Comparison of ENCODE assay signal across 35 cellular contexts in the genomic region with DNA sequence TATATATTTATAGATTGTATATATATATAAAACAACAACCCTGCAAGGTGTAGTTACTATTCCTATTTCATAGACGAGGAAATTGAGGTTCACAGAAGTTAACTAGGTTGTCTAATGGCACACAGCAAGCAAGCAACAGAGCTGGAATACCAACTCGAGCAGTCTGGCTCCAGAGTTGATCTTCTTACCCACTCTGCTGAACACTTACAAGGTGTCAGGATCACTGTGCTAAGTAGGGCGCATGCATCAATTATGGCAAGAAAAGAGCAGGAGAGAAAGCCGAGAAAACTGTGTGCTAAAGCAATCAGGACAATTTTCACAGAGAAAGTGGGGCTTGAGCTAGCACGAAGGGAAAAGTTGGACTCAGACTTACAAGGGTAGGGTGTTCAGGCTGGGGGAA. TPM values are rescaled to one million over a fixed set of nuclear protein-coding genes. Genes with fewer than 3 reads are reported as not detected.
"Had no signal": no experiment of that assay in that cellular context is flagged by ENCODE, and none has a peak within 500 bp of the region (broad histone marks: within the 10 kb centered on the region; RNA-seq: fewer than 3 reads in every experiment).

No MANE protein-coding gene starts in this region.

- H3K36me3 ChIP-seq: brain microvascular endothelial cell, esophagus muscularis mucosa, gastrocnemius medialis, heart left ventricle had no signal

- H3K4me1 Mint-ChIP-seq: activated naive CD8-positive, alpha-beta T cell treated with anti-CD3 and anti-CD28 coated beads, Interleukin-2, amount 10 ng/mL, durations not matched to agents 7 days and 5 days had no signal

- H3K9me3 ChIP-seq: esophagus muscularis mucosa, gastrocnemius medialis, heart left ventricle had no signal

- H3K27ac ChIP-seq: brain microvascular endothelial cell, coronary artery, esophagus muscularis mucosa, foreskin keratinocyte, gastrocnemius medialis, heart left ventricle had no signal

- H3K27me3 ChIP-seq: brain microvascular endothelial cell, dorsolateral prefrontal cortex, esophagus muscularis mucosa, foreskin keratinocyte, gastrocnemius medialis, heart left ventricle had no signal

- H3K9me3 Mint-ChIP-seq: activated CD4-positive, alpha-beta memory T cell treated with anti-CD3 and anti-CD28 coated beads for 36 hours; activated CD4-positive, alpha-beta T cell treated with anti-CD3 and anti-CD28 coated beads, Interleukin-2, amount 10 ng/mL, durations not matched to agents 24 days and 14 days; activated naive CD4-positive, alpha-beta T cell treated with anti-CD3 and anti-CD28 coated beads, Interleukin-2, amount 10 ng/mL, durations not matched to agents 7 days and 5 days; activated naive CD4-positive, alpha-beta T cell treated with anti-CD3 and anti-CD28 coated beads, Interleukin-2, amount 50 U/mL, for 72 hours; central memory CD8-positive, alpha-beta T cell; dendritic cell treated with granulocyte-macrophage colony-stimulating factor and Interleukin-4, amounts not matched to agents 40 ng/mL and 50 ng/mL, for 4 days; effector memory CD8-positive, alpha-beta T cell; T-cell; T-helper 1 cell treated with Interleukin-12 subunit alpha and Interleukin-12 subunit beta and Interleukin-4 antibody, amounts not matched to agents 30 μg/mL and 1 μg/mL, for 36 hours; T-helper 2 cell treated with Interferon-gamma antibody and Interleukin-4, amounts not matched to agents 5 μg/mL and 100 μg/mL, for 36 hours had no signal

- H3K4me3 Mint-ChIP-seq: activated CD4-positive, alpha-beta memory T cell treated with anti-CD3 and anti-CD28 coated beads for 36 hours; activated CD4-positive, alpha-beta T cell treated with anti-CD3 and anti-CD28 coated beads for 36 hours; activated CD4-positive, alpha-beta T cell treated with anti-CD3 and anti-CD28 coated beads, Interleukin-2, amount 10 ng/mL, durations not matched to agents 24 days and 14 days; activated CD8-positive, alpha-beta memory T cell treated with anti-CD3 and anti-CD28 coated beads, Interleukin-2, amount 10 ng/mL, durations not matched to agents 7 days and 5 days; activated CD8-positive, alpha-beta T cell treated with anti-CD3 and anti-CD28 coated beads, Interleukin-2, amount 10 ng/mL, durations not matched to agents 7 days and 5 days; activated naive CD4-positive, alpha-beta T cell treated with anti-CD3 and anti-CD28 coated beads, Interleukin-2, amount 10 ng/mL, durations not matched to agents 7 days and 5 days; activated naive CD8-positive, alpha-beta T cell treated with anti-CD3 and anti-CD28 coated beads, Interleukin-2, amount 10 ng/mL, durations not matched to agents 7 days and 5 days; activated T-helper 1 cell treated with anti-CD3 and anti-CD28 coated beads, Interleukin-12 subunit alpha, Interleukin-12 subunit beta, Interleukin-2, Interleukin-4 antibody, amounts not matched to agents 30 ng/mL and 10 ng/mL and 1 ng/mL, durations not matched to agents 14 hours and 24 hours and 36 hours; central memory CD8-positive, alpha-beta T cell; dendritic cell treated with granulocyte-macrophage colony-stimulating factor and Interleukin-4, amounts not matched to agents 40 ng/mL and 50 ng/mL, for 4 days; effector memory CD8-positive, alpha-beta T cell; T-cell; T-helper 1 cell treated with Interleukin-12 subunit alpha and Interleukin-12 subunit beta and Interleukin-4 antibody, amounts not matched to agents 30 μg/mL and 1 μg/mL, for 36 hours; T-helper 2 cell treated with Interferon-gamma antibody and Interleukin-4, amounts not matched to agents 5 μg/mL and 100 μg/mL, for 36 hours had no signal

- FAIRE-seq: astrocyte, bronchial epithelial cell had no signal

- DNase-seq: activated CD4-positive, alpha-beta memory T cell treated with anti-CD3 and anti-CD28 coated beads for 36 hours; activated CD4-positive, alpha-beta T cell treated with anti-CD3 and anti-CD28 coated beads for 36 hours; activated CD4-positive, alpha-beta T cell treated with anti-CD3 and anti-CD28 coated beads, Interleukin-2, amount 10 ng/mL, durations not matched to agents 24 days and 14 days; activated CD4-positive, CD25-positive, alpha-beta regulatory T cell; activated CD4-positive, CD25-positive, alpha-beta regulatory T cell treated with anti-CD3 and anti-CD28 coated beads, Interleukin-2, amount 50 U/mL, for 72 hours; activated CD8-positive, alpha-beta memory T cell treated with anti-CD3 and anti-CD28 coated beads, Interleukin-2, amount 10 ng/mL, durations not matched to agents 7 days and 5 days; activated CD8-positive, alpha-beta memory T cell treated with anti-CD3 and anti-CD28 coated beads, Interleukin-2, amount 50 U/mL, for 4 hours; activated CD8-positive, alpha-beta T cell treated with anti-CD3 and anti-CD28 coated beads, Interleukin-2, amount 10 ng/mL, durations not matched to agents 7 days and 5 days; activated gamma-delta T cell; activated naive CD4-positive, alpha-beta T cell; activated naive CD4-positive, alpha-beta T cell treated with anti-CD3 and anti-CD28 coated beads, Interleukin-2, amount 10 ng/mL, durations not matched to agents 7 days and 5 days; activated naive CD8-positive, alpha-beta T cell treated with anti-CD3 and anti-CD28 coated beads, Interleukin-2, amount 10 ng/mL, durations not matched to agents 7 days and 5 days; activated T-cell treated with anti-CD3 and anti-CD28 coated beads, Interleukin-2, amount 50 U/mL, for 1 hour; activated T-cell treated with anti-CD3 and anti-CD28 coated beads, Interleukin-2, amount 50 U/mL, for 48 hours; amniotic stem cell; brain microvascular endothelial cell; effector memory CD8-positive, alpha-beta T cell; erythroblast; foreskin keratinocyte; gastrocnemius medialis; glutamatergic neuron; heart left ventricle; T-cell; T1000 had no signal

- H3K36me3 Mint-ChIP-seq: activated CD4-positive, alpha-beta memory T cell treated with anti-CD3 and anti-CD28 coated beads for 36 hours; activated CD8-positive, alpha-beta memory T cell treated with anti-CD3 and anti-CD28 coated beads, Interleukin-2, amount 10 ng/mL, durations not matched to agents 7 days and 5 days; activated naive CD4-positive, alpha-beta T cell treated with anti-CD3 and anti-CD28 coated beads, Interleukin-2, amount 10 ng/mL, durations not matched to agents 7 days and 5 days; activated naive CD4-positive, alpha-beta T cell treated with anti-CD3 and anti-CD28 coated beads, Interleukin-2, amount 50 U/mL, for 72 hours; activated naive CD8-positive, alpha-beta T cell treated with anti-CD3 and anti-CD28 coated beads, Interleukin-2, amount 10 ng/mL, durations not matched to agents 7 days and 5 days; T-cell had no signal

- ATAC-seq: activated CD4-positive, alpha-beta T cell treated with anti-CD3 and anti-CD28 coated beads for 36 hours; activated CD8-positive, alpha-beta memory T cell treated with anti-CD3 and anti-CD28 coated beads, Interleukin-2, amount 10 ng/mL, durations not matched to agents 7 days and 5 days; activated CD8-positive, alpha-beta T cell treated with anti-CD3 and anti-CD28 coated beads, Interleukin-2, amount 10 ng/mL, durations not matched to agents 7 days and 5 days; activated naive CD4-positive, alpha-beta T cell treated with anti-CD3 and anti-CD28 coated beads, Interleukin-2, amount 50 U/mL, for 72 hours; effector memory CD8-positive, alpha-beta T cell; foreskin keratinocyte; gastrocnemius medialis; heart left ventricle; T-cell had no signal

- H3K27ac Mint-ChIP-seq: activated CD4-positive, alpha-beta memory T cell treated with anti-CD3 and anti-CD28 coated beads for 36 hours; activated CD4-positive, alpha-beta T cell treated with anti-CD3 and anti-CD28 coated beads for 36 hours; activated CD4-positive, alpha-beta T cell treated with anti-CD3 and anti-CD28 coated beads, Interleukin-2, amount 10 ng/mL, durations not matched to agents 24 days and 14 days; activated CD8-positive, alpha-beta memory T cell treated with anti-CD3 and anti-CD28 coated beads, Interleukin-2, amount 10 ng/mL, durations not matched to agents 7 days and 5 days; activated CD8-positive, alpha-beta T cell treated with anti-CD3 and anti-CD28 coated beads, Interleukin-2, amount 10 ng/mL, durations not matched to agents 7 days and 5 days; activated naive CD4-positive, alpha-beta T cell treated with anti-CD3 and anti-CD28 coated beads, Interleukin-2, amount 10 ng/mL, durations not matched to agents 7 days and 5 days; activated naive CD4-positive, alpha-beta T cell treated with anti-CD3 and anti-CD28 coated beads, Interleukin-2, amount 50 U/mL, for 72 hours; activated naive CD8-positive, alpha-beta T cell treated with anti-CD3 and anti-CD28 coated beads, Interleukin-2, amount 10 ng/mL, durations not matched to agents 7 days and 5 days; activated T-helper 1 cell treated with anti-CD3 and anti-CD28 coated beads, Interleukin-12 subunit alpha, Interleukin-12 subunit beta, Interleukin-2, Interleukin-4 antibody, amounts not matched to agents 30 ng/mL and 10 ng/mL and 1 ng/mL, durations not matched to agents 14 hours and 24 hours and 36 hours; dendritic cell treated with granulocyte-macrophage colony-stimulating factor and Interleukin-4, amounts not matched to agents 40 ng/mL and 50 ng/mL, for 4 days; effector memory CD8-positive, alpha-beta T cell; T-cell; T-helper 1 cell treated with Interleukin-12 subunit alpha and Interleukin-12 subunit beta and Interleukin-4 antibody, amounts not matched to agents 30 μg/mL and 1 μg/mL, for 36 hours; T-helper 2 cell treated with Interferon-gamma antibody and Interleukin-4, amounts not matched to agents 5 μg/mL and 100 μg/mL, for 36 hours had no signal

- H3K4me3 ChIP-seq: coronary artery, dorsolateral prefrontal cortex, esophagus muscularis mucosa, gastrocnemius medialis, heart left ventricle had no signal

RNA-seq across cellular contexts. Expression of gene ARMH4, which starts 15.9 kb away (rescaled TPM):
- total RNA-seq: activated CD4-positive, alpha-beta T cell treated with anti-CD3 and anti-CD28 coated beads for 36 hours; activated CD4-positive, alpha-beta T cell treated with anti-CD3 and anti-CD28 coated beads, Interleukin-2, amount 10 ng/mL, durations not matched to agents 24 days and 14 days; activated CD8-positive, alpha-beta memory T cell treated with anti-CD3 and anti-CD28 coated beads, Interleukin-2, amount 10 ng/mL, durations not matched to agents 7 days and 5 days; activated CD8-positive, alpha-beta T cell treated with anti-CD3 and anti-CD28 coated beads, Interleukin-2, amount 10 ng/mL, durations not matched to agents 7 days and 5 days; activated naive CD8-positive, alpha-beta T cell treated with anti-CD3 and anti-CD28 coated beads, Interleukin-2, amount 10 ng/mL, durations not matched to agents 7 days and 5 days; activated T-helper 1 cell treated with anti-CD3 and anti-CD28 coated beads, Interleukin-12 subunit alpha, Interleukin-12 subunit beta, Interleukin-2, Interleukin-4 antibody, amounts not matched to agents 30 ng/mL and 10 ng/mL and 1 ng/mL, durations not matched to agents 14 hours and 24 hours and 36 hours; T-cell had no signal
